31 cellular contexts compared by ENCODE assay signal in genomic region chr12:7072024-7072423, GRCh38. TPM values are rescaled to one million over a fixed set of nuclear protein-coding genes. Genes with fewer than 3 reads are reported as not detected.
"Had no signal": no experiment of that assay in that cellular context is flagged by ENCODE, and none has a peak within 500 bp of the region (broad histone marks: within the 10 kb centered on the region; RNA-seq: fewer than 3 reads in every experiment).

No MANE protein-coding gene starts in this region.

- H3K9me3 Mint-ChIP-seq: activated CD4-positive, alpha-beta memory T cell treated with anti-CD3 and anti-CD28 coated beads for 36 hours; activated CD4-positive, alpha-beta T cell treated with anti-CD3 and anti-CD28 coated beads, Interleukin-2, amount 10 ng/mL, durations not matched to agents 24 days and 14 days; activated naive CD4-positive, alpha-beta T cell treated with anti-CD3 and anti-CD28 coated beads, Interleukin-2, amount 10 ng/mL, durations not matched to agents 7 days and 5 days; activated naive CD4-positive, alpha-beta T cell treated with anti-CD3 and anti-CD28 coated beads, Interleukin-2, amount 50 U/mL, for 72 hours; activated naive CD8-positive, alpha-beta T cell treated with anti-CD3 and anti-CD28 coated beads, Interleukin-2, amount 10 ng/mL, durations not matched to agents 7 days and 5 days; activated T-cell treated with anti-CD3 and anti-CD28 coated beads, Interleukin-2, amount 50 U/mL, for 72 hours; brain had no signal

- ATAC-seq: activated CD4-positive, alpha-beta T cell treated with anti-CD3 and anti-CD28 coated beads for 36 hours; activated CD8-positive, alpha-beta memory T cell treated with anti-CD3 and anti-CD28 coated beads, Interleukin-2, amount 10 ng/mL, durations not matched to agents 7 days and 5 days; activated CD8-positive, alpha-beta T cell treated with anti-CD3 and anti-CD28 coated beads, Interleukin-2, amount 10 ng/mL, durations not matched to agents 7 days and 5 days; activated naive CD4-positive, alpha-beta T cell treated with anti-CD3 and anti-CD28 coated beads, Interleukin-2, amount 50 U/mL, for 72 hours; activated T-cell treated with anti-CD3 and anti-CD28 coated beads, Interleukin-2, amount 50 U/mL, for 72 hours; gastroesophageal sphincter had no signal

- H3K27me3 Mint-ChIP-seq: activated CD4-positive, alpha-beta memory T cell treated with anti-CD3 and anti-CD28 coated beads for 36 hours had no signal

- H3K4me3 Mint-ChIP-seq: activated CD4-positive, alpha-beta memory T cell treated with anti-CD3 and anti-CD28 coated beads for 36 hours; activated CD4-positive, alpha-beta T cell treated with anti-CD3 and anti-CD28 coated beads for 36 hours; activated CD4-positive, alpha-beta T cell treated with anti-CD3 and anti-CD28 coated beads, Interleukin-2, amount 10 ng/mL, durations not matched to agents 24 days and 14 days; activated CD8-positive, alpha-beta memory T cell treated with anti-CD3 and anti-CD28 coated beads, Interleukin-2, amount 10 ng/mL, durations not matched to agents 7 days and 5 days; activated CD8-positive, alpha-beta T cell treated with anti-CD3 and anti-CD28 coated beads, Interleukin-2, amount 10 ng/mL, durations not matched to agents 7 days and 5 days; activated naive CD4-positive, alpha-beta T cell treated with anti-CD3 and anti-CD28 coated beads, Interleukin-2, amount 10 ng/mL, durations not matched to agents 7 days and 5 days; activated naive CD8-positive, alpha-beta T cell treated with anti-CD3 and anti-CD28 coated beads, Interleukin-2, amount 10 ng/mL, durations not matched to agents 7 days and 5 days; activated T-cell treated with anti-CD3 and anti-CD28 coated beads, Interleukin-2, amount 50 U/mL, for 72 hours; brain had no signal

- H3K36me3 Mint-ChIP-seq: activated CD4-positive, alpha-beta memory T cell treated with anti-CD3 and anti-CD28 coated beads for 36 hours; activated CD8-positive, alpha-beta memory T cell treated with anti-CD3 and anti-CD28 coated beads, Interleukin-2, amount 10 ng/mL, durations not matched to agents 7 days and 5 days; activated naive CD4-positive, alpha-beta T cell treated with anti-CD3 and anti-CD28 coated beads, Interleukin-2, amount 10 ng/mL, durations not matched to agents 7 days and 5 days; activated naive CD4-positive, alpha-beta T cell treated with anti-CD3 and anti-CD28 coated beads, Interleukin-2, amount 50 U/mL, for 72 hours; activated naive CD8-positive, alpha-beta T cell treated with anti-CD3 and anti-CD28 coated beads, Interleukin-2, amount 10 ng/mL, durations not matched to agents 7 days and 5 days; brain had no signal

- H3K27ac Mint-ChIP-seq: activated CD4-positive, alpha-beta memory T cell treated with anti-CD3 and anti-CD28 coated beads for 36 hours; activated CD4-positive, alpha-beta T cell treated with anti-CD3 and anti-CD28 coated beads for 36 hours; activated CD4-positive, alpha-beta T cell treated with anti-CD3 and anti-CD28 coated beads, Interleukin-2, amount 10 ng/mL, durations not matched to agents 24 days and 14 days; activated CD8-positive, alpha-beta memory T cell treated with anti-CD3 and anti-CD28 coated beads, Interleukin-2, amount 10 ng/mL, durations not matched to agents 7 days and 5 days; activated CD8-positive, alpha-beta T cell treated with anti-CD3 and anti-CD28 coated beads, Interleukin-2, amount 10 ng/mL, durations not matched to agents 7 days and 5 days; activated naive CD4-positive, alpha-beta T cell treated with anti-CD3 and anti-CD28 coated beads, Interleukin-2, amount 10 ng/mL, durations not matched to agents 7 days and 5 days; activated naive CD8-positive, alpha-beta T cell treated with anti-CD3 and anti-CD28 coated beads, Interleukin-2, amount 10 ng/mL, durations not matched to agents 7 days and 5 days; activated T-cell treated with anti-CD3 and anti-CD28 coated beads, Interleukin-2, amount 50 U/mL, for 72 hours; brain had no signal

- H3K36me3 ChIP-seq: breast epithelium, cardiac muscle cell, colonic mucosa had no signal

- H3K9me3 ChIP-seq: ascending aorta, breast epithelium, colonic mucosa, esophagus squamous epithelium, gastroesophageal sphincter had no signal

- H3K4me1 Mint-ChIP-seq: activated CD4-positive, alpha-beta T cell treated with anti-CD3 and anti-CD28 coated beads for 36 hours; activated CD4-positive, alpha-beta T cell treated with anti-CD3 and anti-CD28 coated beads, Interleukin-2, amount 10 ng/mL, durations not matched to agents 24 days and 14 days; brain had no signal

- H3K27ac ChIP-seq: ascending aorta, breast epithelium, cardiac muscle cell, colonic mucosa, epithelial cell of prostate, esophagus squamous epithelium, gastroesophageal sphincter had no signal

- H3K4me1 ChIP-seq: ascending aorta, breast epithelium, colonic mucosa, gastroesophageal sphincter had no signal

- H3K4me3 ChIP-seq: ascending aorta, breast epithelium, cardiac muscle cell, colonic mucosa, esophagus squamous epithelium, gastroesophageal sphincter had no signal

- H3K27me3 ChIP-seq: ascending aorta, breast epithelium, colonic mucosa, esophagus squamous epithelium, gastroesophageal sphincter had no signal

- DNase-seq: activated CD4-positive, alpha-beta memory T cell treated with anti-CD3 and anti-CD28 coated beads for 36 hours; activated CD4-positive, alpha-beta T cell treated with anti-CD3 and anti-CD28 coated beads for 36 hours; activated CD4-positive, alpha-beta T cell treated with anti-CD3 and anti-CD28 coated beads, Interleukin-2, amount 10 ng/mL, durations not matched to agents 24 days and 14 days; activated CD4-positive, CD25-positive, alpha-beta regulatory T cell; activated CD4-positive, CD25-positive, alpha-beta regulatory T cell treated with anti-CD3 and anti-CD28 coated beads, Interleukin-2, amount 50 U/mL, for 72 hours; activated CD8-positive, alpha-beta memory T cell treated with anti-CD3 and anti-CD28 coated beads, Interleukin-2, amount 10 ng/mL, durations not matched to agents 7 days and 5 days; activated CD8-positive, alpha-beta memory T cell treated with anti-CD3 and anti-CD28 coated beads, Interleukin-2, amount 50 U/mL, for 4 hours; activated CD8-positive, alpha-beta T cell treated with anti-CD3 and anti-CD28 coated beads, Interleukin-2, amount 10 ng/mL, durations not matched to agents 7 days and 5 days; activated gamma-delta T cell; activated naive CD4-positive, alpha-beta T cell; activated naive CD4-positive, alpha-beta T cell treated with anti-CD3 and anti-CD28 coated beads, Interleukin-2, amount 10 ng/mL, durations not matched to agents 7 days and 5 days; activated naive CD8-positive, alpha-beta T cell treated with anti-CD3 and anti-CD28 coated beads, Interleukin-2, amount 10 ng/mL, durations not matched to agents 7 days and 5 days; activated T-cell treated with anti-CD3 and anti-CD28 coated beads, Interleukin-2, amount 50 U/mL, for 1 hour; activated T-cell treated with anti-CD3 and anti-CD28 coated beads, Interleukin-2, amount 50 U/mL, for 72 hours; central memory CD4-positive, alpha-beta T cell; cerebellar nuclear complex; colonic mucosa; effector CD8-positive, alpha-beta T cell; esophagus squamous epithelium; foreskin melanocyte; T-helper 2 cell had no signal

RNA-seq across cellular contexts. Expression of gene RBP5, which starts 56.7 kb away (rescaled TPM):
- total RNA-seq: activated CD4-positive, alpha-beta T cell treated with anti-CD3 and anti-CD28 coated beads for 36 hours; activated CD4-positive, alpha-beta T cell treated with anti-CD3 and anti-CD28 coated beads, Interleukin-2, amount 10 ng/mL, durations not matched to agents 24 days and 14 days; activated naive CD4-positive, alpha-beta T cell treated with anti-CD3 and anti-CD28 coated beads, Interleukin-2, amount 50 U/mL, for 72 hours; endothelial cell of umbilical vein; fibroblast of lung; fibroblast of villous mesenchyme had no signal
